1 cellular context compared by ENCODE assay signal in genomic region chr1:172443666-172444453, GRCh38.
TF ChIP-seq lines count a peak whose summit lies in the region.

TSS of gene PIGC (minus strand) at chr1:172444069. CDS start at chr1:172442622, 1,447 bp downstream.

TF ChIP-seq in K562, 482 proteins besides CTCF, POLR2A, EP300 and RAD21 (continued from another document and continues in another):
- TF ChIP-seq, protein P1, sequence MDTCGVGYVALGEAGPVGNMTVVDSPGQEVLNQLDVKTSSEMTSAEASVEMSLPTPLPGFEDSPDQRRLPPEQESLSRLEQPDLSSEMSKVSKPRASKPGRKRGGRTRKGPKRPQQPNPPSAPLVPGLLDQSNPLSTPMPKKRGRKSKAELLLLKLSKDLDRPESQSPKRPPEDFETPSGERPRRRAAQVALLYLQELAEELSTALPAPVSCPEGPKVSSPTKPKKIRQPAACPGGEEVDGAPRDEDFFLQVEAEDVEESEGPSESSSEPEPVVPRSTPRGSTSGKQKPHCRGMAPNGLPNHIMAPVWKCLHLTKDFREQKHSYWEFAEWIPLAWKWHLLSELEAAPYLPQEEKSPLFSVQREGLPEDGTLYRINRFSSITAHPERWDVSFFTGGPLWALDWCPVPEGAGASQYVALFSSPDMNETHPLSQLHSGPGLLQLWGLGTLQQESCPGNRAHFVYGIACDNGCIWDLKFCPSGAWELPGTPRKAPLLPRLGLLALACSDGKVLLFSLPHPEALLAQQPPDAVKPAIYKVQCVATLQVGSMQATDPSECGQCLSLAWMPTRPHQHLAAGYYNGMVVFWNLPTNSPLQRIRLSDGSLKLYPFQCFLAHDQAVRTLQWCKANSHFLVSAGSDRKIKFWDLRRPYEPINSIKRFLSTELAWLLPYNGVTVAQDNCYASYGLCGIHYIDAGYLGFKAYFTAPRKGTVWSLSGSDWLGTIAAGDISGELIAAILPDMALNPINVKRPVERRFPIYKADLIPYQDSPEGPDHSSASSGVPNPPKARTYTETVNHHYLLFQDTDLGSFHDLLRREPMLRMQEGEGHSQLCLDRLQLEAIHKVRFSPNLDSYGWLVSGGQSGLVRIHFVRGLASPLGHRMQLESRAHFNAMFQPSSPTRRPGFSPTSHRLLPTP (IDR thresholded peaks at IDR 0.05; ENCODE audit: borderline replicate concordance, extremely low read depth, insufficient read length): no peak
- TF ChIP-seq PHB2 (IDR thresholded peaks at IDR 0.05; ENCODE audit: low read depth) (no peak), RHOXF2B (CRISPR knock-in tag; conservative IDR thresholded peaks at IDR 0.05) (no peak), ZNF232 (CRISPR knock-in tag; IDR thresholded peaks at IDR 0.05) (0 out of 2 replicates have a peak, but pooled peaks have one; percentile 34), ZC3H8 (IDR thresholded peaks at IDR 0.05) (no peak), MTA3 (IDR thresholded peaks at IDR 0.05; ENCODE audit: borderline replicate concordance) (peak; percentile 95), ZNF717 (CRISPR knock-in tag; IDR thresholded peaks at IDR 0.05) (no peak), ZNF324 (CRISPR knock-in tag; IDR thresholded peaks at IDR 0.05) (no peak), NFATC3 (IDR thresholded peaks at IDR 0.05) (no peak), CBFB (CRISPR knock-in tag; IDR thresholded peaks at IDR 0.05) (no peak), ZNF589 (CRISPR knock-in tag; IDR thresholded peaks at IDR 0.05; ENCODE audit: low read depth) (0 out of 2 replicates have a peak, but pooled peaks have one; percentile 60), TAF1 (IDR thresholded peaks at IDR 0.05; ENCODE audit: control insufficient read depth, extremely low read depth, insufficient read depth, low read length, severe bottlenecking) (peak; percentile 89), CBX5 (IDR thresholded peaks at IDR 0.05; ENCODE audit: borderline replicate concordance, low read depth) (no peak), TEAD2 (tag; IDR thresholded peaks at IDR 0.05) (no peak), FOXJ2 (tag; IDR thresholded peaks at IDR 0.05) (no peak), KDM5B (IDR thresholded peaks at IDR 0.05; ENCODE audit: insufficient replicate concordance, low read depth, low read length) (peak; percentile 85), E2F1 (CRISPR knock-in tag; IDR thresholded peaks at IDR 0.05) (peak; percentile 94; the same call in 1 of the 2 replicates), MNT (conservative IDR thresholded peaks at IDR 0.05) (peak in 1 of 2 experiments; percentile 59; a peak in 2 of 4 replicates), ETV6 (IDR thresholded peaks at IDR 0.05; ENCODE audit: borderline replicate concordance in 1 of 2, low read depth in 2 of 2, low read length in 1 of 2) (no peak), ETV6 (CRISPR knock-in tag; IDR thresholded peaks at IDR 0.05; ENCODE audit: borderline replicate concordance) (0 out of 2 replicates have a peak, but pooled peaks have one; percentile 29), PRDM10 (IDR thresholded peaks at IDR 0.05; ENCODE audit: partially characterized antibody) (peak; percentile 70), POLR2AphosphoS5 (IDR thresholded peaks at IDR 0.05; ENCODE audit: control insufficient read depth, insufficient read depth, low read depth, low read length) (peak; percentile 72), ZNF583 (CRISPR knock-in tag; IDR thresholded peaks at IDR 0.05) (no peak; the same call in 1 of the 2 replicates), KLF10 (CRISPR knock-in tag; IDR thresholded peaks at IDR 0.05) (no peak), ZNF766 (CRISPR knock-in tag; conservative IDR thresholded peaks at IDR 0.05) (no peak), ETV1 (tag; conservative IDR thresholded peaks at IDR 0.05; ENCODE audit: low read depth) (peak; percentile 84), ZNF175 (CRISPR knock-in tag; IDR thresholded peaks at IDR 0.05; ENCODE audit: low read depth) (no peak), SREBF1 (IDR thresholded peaks at IDR 0.05; ENCODE audit: borderline replicate concordance, low read depth, low read length) (no peak), PHF8 (IDR thresholded peaks at IDR 0.05; ENCODE audit: borderline replicate concordance, low read length) (peak; percentile 88), ESRRB (CRISPR knock-in tag; IDR thresholded peaks at IDR 0.05; ENCODE audit: borderline replicate concordance) (no peak; the same call in 1 of the 2 replicates), ATF7 (IDR thresholded peaks at IDR 0.05) (peak; percentile 80), PRPF4 (IDR thresholded peaks at IDR 0.05; ENCODE audit: insufficient read depth, low read depth, low read length, poor library complexity, severe bottlenecking) (no peak)
- TF ChIP-seq, protein P2, sequence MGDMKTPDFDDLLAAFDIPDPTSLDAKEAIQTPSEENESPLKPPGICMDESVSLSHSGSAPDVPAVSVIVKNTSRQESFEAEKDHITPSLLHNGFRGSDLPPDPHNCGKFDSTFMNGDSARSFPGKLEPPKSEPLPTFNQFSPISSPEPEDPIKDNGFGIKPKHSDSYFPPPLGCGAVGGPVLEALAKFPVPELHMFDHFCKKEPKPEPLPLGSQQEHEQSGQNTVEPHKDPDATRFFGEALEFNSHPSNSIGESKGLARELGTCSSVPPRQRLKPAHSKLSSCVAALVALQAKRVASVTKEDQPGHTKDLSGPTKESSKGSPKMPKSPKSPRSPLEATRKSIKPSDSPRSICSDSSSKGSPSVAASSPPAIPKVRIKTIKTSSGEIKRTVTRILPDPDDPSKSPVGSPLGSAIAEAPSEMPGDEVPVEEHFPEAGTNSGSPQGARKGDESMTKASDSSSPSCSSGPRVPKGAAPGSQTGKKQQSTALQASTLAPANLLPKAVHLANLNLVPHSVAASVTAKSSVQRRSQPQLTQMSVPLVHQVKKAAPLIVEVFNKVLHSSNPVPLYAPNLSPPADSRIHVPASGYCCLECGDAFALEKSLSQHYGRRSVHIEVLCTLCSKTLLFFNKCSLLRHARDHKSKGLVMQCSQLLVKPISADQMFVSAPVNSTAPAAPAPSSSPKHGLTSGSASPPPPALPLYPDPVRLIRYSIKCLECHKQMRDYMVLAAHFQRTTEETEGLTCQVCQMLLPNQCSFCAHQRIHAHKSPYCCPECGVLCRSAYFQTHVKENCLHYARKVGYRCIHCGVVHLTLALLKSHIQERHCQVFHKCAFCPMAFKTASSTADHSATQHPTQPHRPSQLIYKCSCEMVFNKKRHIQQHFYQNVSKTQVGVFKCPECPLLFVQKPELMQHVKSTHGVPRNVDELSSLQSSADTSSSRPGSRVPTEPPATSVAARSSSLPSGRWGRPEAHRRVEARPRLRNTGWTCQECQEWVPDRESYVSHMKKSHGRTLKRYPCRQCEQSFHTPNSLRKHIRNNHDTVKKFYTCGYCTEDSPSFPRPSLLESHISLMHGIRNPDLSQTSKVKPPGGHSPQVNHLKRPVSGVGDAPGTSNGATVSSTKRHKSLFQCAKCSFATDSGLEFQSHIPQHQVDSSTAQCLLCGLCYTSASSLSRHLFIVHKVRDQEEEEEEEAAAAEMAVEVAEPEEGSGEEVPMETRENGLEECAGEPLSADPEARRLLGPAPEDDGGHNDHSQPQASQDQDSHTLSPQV (IDR thresholded peaks at IDR 0.05): peak; percentile 50; the same call in 1 of the 2 replicates
- TF ChIP-seq, protein P3, sequence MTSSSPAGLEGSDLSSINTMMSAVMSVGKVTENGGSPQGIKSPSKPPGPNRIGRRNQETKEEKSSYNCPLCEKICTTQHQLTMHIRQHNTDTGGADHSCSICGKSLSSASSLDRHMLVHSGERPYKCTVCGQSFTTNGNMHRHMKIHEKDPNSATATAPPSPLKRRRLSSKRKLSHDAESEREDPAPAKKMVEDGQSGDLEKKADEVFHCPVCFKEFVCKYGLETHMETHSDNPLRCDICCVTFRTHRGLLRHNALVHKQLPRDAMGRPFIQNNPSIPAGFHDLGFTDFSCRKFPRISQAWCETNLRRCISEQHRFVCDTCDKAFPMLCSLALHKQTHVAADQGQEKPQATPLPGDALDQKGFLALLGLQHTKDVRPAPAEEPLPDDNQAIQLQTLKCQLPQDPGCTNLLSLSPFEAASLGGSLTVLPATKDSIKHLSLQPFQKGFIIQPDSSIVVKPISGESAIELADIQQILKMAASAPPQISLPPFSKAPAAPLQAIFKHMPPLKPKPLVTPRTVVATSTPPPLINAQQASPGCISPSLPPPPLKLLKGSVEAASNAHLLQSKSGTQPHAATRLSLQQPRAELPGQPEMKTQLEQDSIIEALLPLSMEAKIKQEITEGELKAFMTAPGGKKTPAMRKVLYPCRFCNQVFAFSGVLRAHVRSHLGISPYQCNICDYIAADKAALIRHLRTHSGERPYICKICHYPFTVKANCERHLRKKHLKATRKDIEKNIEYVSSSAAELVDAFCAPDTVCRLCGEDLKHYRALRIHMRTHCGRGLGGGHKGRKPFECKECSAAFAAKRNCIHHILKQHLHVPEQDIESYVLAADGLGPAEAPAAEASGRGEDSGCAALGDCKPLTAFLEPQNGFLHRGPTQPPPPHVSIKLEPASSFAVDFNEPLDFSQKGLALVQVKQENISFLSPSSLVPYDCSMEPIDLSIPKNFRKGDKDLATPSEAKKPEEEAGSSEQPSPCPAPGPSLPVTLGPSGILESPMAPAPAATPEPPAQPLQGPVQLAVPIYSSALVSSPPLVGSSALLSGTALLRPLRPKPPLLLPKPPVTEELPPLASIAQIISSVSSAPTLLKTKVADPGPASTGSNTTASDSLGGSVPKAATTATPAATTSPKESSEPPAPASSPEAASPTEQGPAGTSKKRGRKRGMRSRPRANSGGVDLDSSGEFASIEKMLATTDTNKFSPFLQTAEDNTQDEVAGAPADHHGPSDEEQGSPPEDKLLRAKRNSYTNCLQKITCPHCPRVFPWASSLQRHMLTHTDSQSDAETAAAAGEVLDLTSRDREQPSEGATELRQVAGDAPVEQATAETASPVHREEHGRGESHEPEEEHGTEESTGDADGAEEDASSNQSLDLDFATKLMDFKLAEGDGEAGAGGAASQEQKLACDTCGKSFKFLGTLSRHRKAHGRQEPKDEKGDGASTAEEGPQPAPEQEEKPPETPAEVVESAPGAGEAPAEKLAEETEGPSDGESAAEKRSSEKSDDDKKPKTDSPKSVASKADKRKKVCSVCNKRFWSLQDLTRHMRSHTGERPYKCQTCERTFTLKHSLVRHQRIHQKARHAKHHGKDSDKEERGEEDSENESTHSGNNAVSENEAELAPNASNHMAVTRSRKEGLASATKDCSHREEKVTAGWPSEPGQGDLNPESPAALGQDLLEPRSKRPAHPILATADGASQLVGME (CRISPR knock-in tag; IDR thresholded peaks at IDR 0.05): no peak
- TF ChIP-seq, protein P4, sequence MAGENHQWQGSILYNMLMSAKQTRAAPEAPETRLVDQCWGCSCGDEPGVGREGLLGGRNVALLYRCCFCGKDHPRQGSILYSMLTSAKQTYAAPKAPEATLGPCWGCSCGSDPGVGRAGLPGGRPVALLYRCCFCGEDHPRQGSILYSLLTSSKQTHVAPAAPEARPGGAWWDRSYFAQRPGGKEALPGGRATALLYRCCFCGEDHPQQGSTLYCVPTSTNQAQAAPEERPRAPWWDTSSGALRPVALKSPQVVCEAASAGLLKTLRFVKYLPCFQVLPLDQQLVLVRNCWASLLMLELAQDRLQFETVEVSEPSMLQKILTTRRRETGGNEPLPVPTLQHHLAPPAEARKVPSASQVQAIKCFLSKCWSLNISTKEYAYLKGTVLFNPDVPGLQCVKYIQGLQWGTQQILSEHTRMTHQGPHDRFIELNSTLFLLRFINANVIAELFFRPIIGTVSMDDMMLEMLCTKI (IDR thresholded peaks at IDR 0.05; ENCODE audit: partially characterized antibody): no peak
- TF ChIP-seq, protein P5, sequence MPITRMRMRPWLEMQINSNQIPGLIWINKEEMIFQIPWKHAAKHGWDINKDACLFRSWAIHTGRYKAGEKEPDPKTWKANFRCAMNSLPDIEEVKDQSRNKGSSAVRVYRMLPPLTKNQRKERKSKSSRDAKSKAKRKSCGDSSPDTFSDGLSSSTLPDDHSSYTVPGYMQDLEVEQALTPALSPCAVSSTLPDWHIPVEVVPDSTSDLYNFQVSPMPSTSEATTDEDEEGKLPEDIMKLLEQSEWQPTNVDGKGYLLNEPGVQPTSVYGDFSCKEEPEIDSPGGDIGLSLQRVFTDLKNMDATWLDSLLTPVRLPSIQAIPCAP (CRISPR knock-in tag; IDR thresholded peaks at IDR 0.05; ENCODE audit: borderline replicate concordance): 0 out of 2 replicates have a peak, but pooled peaks have one; percentile 9
